1 cellular context compared by ENCODE assay signal in genomic region chr11:86357412-86357811, GRCh38. TPM values are rescaled to one million over a fixed set of nuclear protein-coding genes. Genes with fewer than 3 reads are reported as not detected.
"Had no signal": no experiment of that assay in that cellular context is flagged by ENCODE, and none has a peak within 500 bp of the region (broad histone marks: within the 10 kb centered on the region; RNA-seq: fewer than 3 reads in every experiment).

No MANE protein-coding gene starts in this region.

RNA-seq across cellular contexts. Expression of gene CCDC81, which starts 17.3 kb away (rescaled TPM):
- total RNA-seq: H4 had no signal
